17 cellular contexts compared by ENCODE assay signal in the genomic region with DNA sequence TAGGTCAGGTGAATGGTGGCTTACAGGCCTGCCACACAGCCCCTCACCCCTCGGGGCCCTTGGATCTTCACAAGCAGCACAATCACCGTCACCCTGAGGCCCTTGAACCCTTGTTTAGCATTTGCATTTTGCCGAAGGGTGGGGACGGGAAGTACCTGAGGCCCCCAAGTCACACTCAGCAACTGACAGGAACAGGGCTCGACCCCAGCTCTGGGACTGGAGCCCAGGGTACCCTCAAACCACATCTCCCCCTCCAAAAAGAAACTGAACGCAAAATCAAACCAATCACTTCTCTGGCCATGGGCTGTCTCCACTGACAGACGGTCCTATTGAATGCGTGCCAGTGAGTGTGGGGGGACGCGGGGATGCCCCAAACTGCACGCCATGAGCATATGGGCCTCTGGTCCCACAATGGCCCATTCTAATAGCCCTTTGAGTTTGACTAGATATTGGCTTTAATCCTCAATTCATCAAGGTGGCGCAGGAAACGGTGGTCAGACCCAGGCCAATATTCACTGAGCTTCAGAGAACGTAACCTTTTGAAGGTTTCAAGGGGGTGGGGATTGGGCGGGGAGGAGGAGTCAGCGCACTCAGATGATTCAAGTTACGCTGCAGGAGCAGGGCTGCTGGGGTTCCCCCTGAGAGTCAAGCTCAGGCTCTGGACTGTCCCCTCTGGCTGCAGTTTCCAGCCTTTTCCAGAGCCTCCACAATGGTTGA.
DNase-seq lines count a peak whose midpoint lies in the region; TF ChIP-seq lines count a peak whose summit lies in the region.
"Had no signal": no experiment of that assay in that cellular context is flagged by ENCODE, and none has a peak within 500 bp of the region (broad histone marks: within the 10 kb centered on the region; RNA-seq: fewer than 3 reads in every experiment).

No MANE protein-coding gene starts in this region.

- no peak overlapping the region for H3K4me3 Mint-ChIP-seq in endodermal cell
- H3K4me3 Mint-ChIP-seq: CD4-positive, alpha-beta memory T cell; HFFc6; IgD-negative memory B cell had no signal

- H3K4me1 ChIP-seq in endodermal cell (ENCODE audit: control insufficient read depth, insufficient read depth, low read length) (no peaks in the 10 kb centered on the region), transverse colon (no peaks in the 10 kb centered on the region)

- WGBS in endodermal cell (ENCODE audit: insufficient coverage in 1 of 2, insufficient read length in 1 of 2), 2 experiments, result 91 to 93% methylated on average over 12 to 17 of the region's 17 CpGs
- 90% methylated on average over 17 of the region's 17 CpGs; no CpG with 5 or more reads in 1 of the 2 donors for WGBS in transverse colon (ENCODE audit: low coverage in 1 of 2), 2 donors

- no peaks in the 10 kb centered on the region for H3K36me3 ChIP-seq in endodermal cell (ENCODE audit: control insufficient read depth, insufficient read depth, low read length)
- H3K36me3 ChIP-seq in transverse colon, result no peaks in the 10 kb centered on the region

- no peak for TF ChIP-seq POLR2A in transverse colon (IDR thresholded peaks at IDR 0.05)

- intact Hi-C loops in transverse colon (cut with DNase I; ENCODE audit: low total_unique reads), result no loop called here

- no peak overlapping the region for H3K27ac Mint-ChIP-seq in endodermal cell
- H3K27ac Mint-ChIP-seq: CD4-positive, alpha-beta memory T cell; HFFc6; IgD-negative memory B cell had no signal

- no peaks in the 10 kb centered on the region for H3K9me3 Mint-ChIP-seq in endodermal cell
- H3K9me3 Mint-ChIP-seq: CD4-positive, alpha-beta memory T cell; HFFc6; IgD-negative memory B cell had no signal

- no peak overlapping the region for H3K27ac ChIP-seq in endodermal cell (ENCODE audit: low read depth, low read length)
- H3K27ac ChIP-seq in transverse colon, result no peak overlapping the region
- H3K27ac ChIP-seq: HL-60 had no signal

- H3K36me3 Mint-ChIP-seq in endodermal cell (ENCODE audit: low read depth), result no peaks in the 10 kb centered on the region
- H3K36me3 Mint-ChIP-seq: CD4-positive, alpha-beta memory T cell had no signal

- peaks cover 7% of the 10 kb centered on the region for H3K27me3 Mint-ChIP-seq in endodermal cell (ENCODE audit: insufficient read depth)
- H3K27me3 Mint-ChIP-seq: CD4-positive, alpha-beta memory T cell; IgD-negative memory B cell had no signal

- DNase-seq in activated effector memory CD4-positive, alpha-beta T cell treated with anti-CD3 and anti-CD28 coated beads, Interleukin-2, amount 50 U/mL, for 16 hours, result peak; percentile 48
- DNase-seq in activated effector memory CD4-positive, alpha-beta T cell treated with Interleukin-2 at 50 U/mL for 16 hours, result no peak
- DNase-seq in endodermal cell (peak; percentile 57), pons (ENCODE audit: low spot score) (peak; percentile 50), ureter (ENCODE audit: low spot score) (peak; percentile 36), NCI-H526 (lab: John Stamatoyannopoulos, UW) (no peak), transverse colon (no peak), mucosa of gallbladder (ENCODE audit: low spot score) (no peak)
- DNase-seq: Calu3; CD4-positive, alpha-beta memory T cell; DMS53; HFFc6; NCI-H1105 treated with DMSO at 0.1 percent for 48 hours; NCI-H187; NCI-H774 had no signal

- TF ChIP-seq EP300 in transverse colon (IDR thresholded peaks at IDR 0.05; ENCODE audit: low read depth), result no peak

- H3K9me3 ChIP-seq in endodermal cell (ENCODE audit: control insufficient read depth, low read length) (no peaks in the 10 kb centered on the region), transverse colon (no peaks in the 10 kb centered on the region)

- TF ChIP-seq CTCF in endodermal cell (conservative IDR thresholded peaks at IDR 0.05) (no peak), transverse colon (IDR thresholded peaks at IDR 0.05) (no peak)

- H3K4me1 Mint-ChIP-seq in endodermal cell, result peaks cover 5% of the 10 kb centered on the region
- H3K4me1 Mint-ChIP-seq: CD4-positive, alpha-beta memory T cell; IgD-negative memory B cell had no signal

- no peak overlapping the region for H3K9ac ChIP-seq in endodermal cell (ENCODE audit: extremely low read depth, low read length, poor library complexity, severe bottlenecking)

- H3K27me3 ChIP-seq in endodermal cell (ENCODE audit: control insufficient read depth, insufficient read depth, low read length, poor library complexity, severe bottlenecking), result peaks cover 2% of the 10 kb centered on the region
- no peaks in the 10 kb centered on the region for H3K27me3 ChIP-seq in transverse colon

- in situ Hi-C loops in transverse colon (cut with MboI; ENCODE audit: low pct_ligation_motif_present in 1 of 4, low pct_unique_long_range_greater_than_20kb in 1 of 4, low sequenced_read_pairs in 3 of 4), result no loop called here

- H3K4me3 ChIP-seq in endodermal cell (ENCODE audit: low read length), result no peak overlapping the region
- no peak overlapping the region for H3K4me3 ChIP-seq in transverse colon

Comparison
In these comparisons a context has a peak if more than half of its experiments do, and no peak if none do; other contexts are left out.
1. DNase-seq: peak in activated effector memory CD4-positive, alpha-beta T cell treated with anti-CD3 and anti-CD28 coated beads, Interleukin-2, amount 50 U/mL, for 16 hours (single experiment), endodermal cell (single experiment), pons (single experiment) and ureter (single experiment); none in activated effector memory CD4-positive, alpha-beta T cell treated with Interleukin-2 at 50 U/mL for 16 hours (single experiment), NCI-H526 (0 of 2), transverse colon (single experiment) and mucosa of gallbladder (single experiment).